14 cellular contexts compared by ENCODE assay signal in the genomic region with DNA sequence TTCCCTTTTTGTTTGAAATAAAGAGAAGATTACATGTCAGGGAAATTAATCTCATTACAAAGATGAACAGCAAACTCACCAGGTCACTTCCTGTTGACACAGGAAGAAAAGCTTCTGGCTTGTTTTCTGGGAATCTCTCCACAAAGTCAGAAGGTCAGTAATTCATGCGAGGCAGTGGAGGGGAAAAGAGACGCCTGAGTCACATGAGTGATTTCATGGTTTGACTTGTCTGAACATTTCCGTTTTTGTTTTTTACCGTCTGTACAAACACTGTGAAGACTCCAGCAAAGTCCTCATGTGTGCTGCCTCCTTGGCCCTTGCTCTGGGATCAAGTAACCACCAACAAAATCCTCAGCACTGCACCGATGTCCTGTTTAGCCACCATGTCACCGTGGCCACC. TPM values are rescaled to one million over a fixed set of nuclear protein-coding genes. Genes with fewer than 3 reads are reported as not detected.
A peak's percentile ranks its signal among the peaks of the same experiment; 100 is the strongest.
DNase-seq lines count a peak whose midpoint lies in the region; ATAC-seq and TF ChIP-seq lines count a peak whose summit lies in the region.
"Had no signal": no experiment of that assay in that cellular context is flagged by ENCODE, and none has a peak within 500 bp of the region (broad histone marks: within the 10 kb centered on the region; RNA-seq: fewer than 3 reads in every experiment).

No MANE protein-coding gene starts in this region.

- H3K9me3 Mint-ChIP-seq in MCF 10A (ENCODE audit: unreplicated experiment), result no peaks in the 10 kb centered on the region
- no peaks in the 10 kb centered on the region for H3K9me3 Mint-ChIP-seq in effector memory CD8-positive, alpha-beta T cell

- H3K27ac Mint-ChIP-seq in MCF 10A (ENCODE audit: low read depth, unreplicated experiment), result no peak overlapping the region
- H3K27ac Mint-ChIP-seq in effector memory CD8-positive, alpha-beta T cell, result no peak overlapping the region

- TF ChIP-seq POLR2A in breast epithelium (IDR thresholded peaks at IDR 0.05) (no peak), thyroid gland (IDR thresholded peaks at IDR 0.05) (no peak)

- WGBS in thyroid gland, 2 donors, result 11 to 12% methylated on average over 6 of the region's 6 CpGs

- H3K27ac ChIP-seq in breast epithelium (peak overlapping the region in 1 of 2 donors; percentile 5), thyroid gland (peak overlapping the region in 2 of 3 donors; percentile 19 to 58)
- H3K27ac ChIP-seq: gastrocnemius medialis, HL-60 had no signal

- DNase-seq in MCF 10A (ENCODE audit: unreplicated experiment) (peak; percentile 23), breast epithelium (ENCODE audit: low spot score in 2 of 2) (no peak), amniotic epithelial cell (ENCODE audit: low read depth) (peak; percentile 2), glomerular visceral epithelial cell (ENCODE audit: extremely low spot score) (peak; percentile 59), thyroid gland (peak; percentile 12 to 38), NCI-H128 (lab: John Stamatoyannopoulos, UW; ENCODE audit: unreplicated experiment) (no peak)
- DNase-seq in effector memory CD8-positive, alpha-beta T cell, result no peak
- DNase-seq: gastrocnemius medialis, mesendoderm, NCI-H1417 treated with DMSO at 0.1 percent for 48 hours had no signal

- H3K4me3 ChIP-seq in breast epithelium, result no peak overlapping the region
- H3K4me3 ChIP-seq in thyroid gland (replicated peaks in 1 of 3), result no peak overlapping the region
- H3K4me3 ChIP-seq: gastrocnemius medialis, skin epidermis had no signal

- no peak for ATAC-seq in HG02884 (IDR thresholded peaks at IDR 0.05; ENCODE audit: unreplicated experiment)
- no peak for ATAC-seq in effector memory CD8-positive, alpha-beta T cell (replicated peaks)

- H3K36me3 ChIP-seq in breast epithelium (no peaks in the 10 kb centered on the region), thyroid gland (no peaks in the 10 kb centered on the region)
- H3K36me3 ChIP-seq: gastrocnemius medialis had no signal

- H3K4me1 Mint-ChIP-seq in MCF 10A (ENCODE audit: insufficient read depth, unreplicated experiment), result no peaks in the 10 kb centered on the region
- no peaks in the 10 kb centered on the region for H3K4me1 Mint-ChIP-seq in effector memory CD8-positive, alpha-beta T cell (ENCODE audit: low read depth in 2 of 2)

- H3K9me3 ChIP-seq in breast epithelium (no peaks in the 10 kb centered on the region), thyroid gland (no peaks in the 10 kb centered on the region)
- H3K9me3 ChIP-seq: gastrocnemius medialis had no signal

- H3K27me3 ChIP-seq in breast epithelium (no peaks in the 10 kb centered on the region), thyroid gland (no peaks in the 10 kb centered on the region)

- TF ChIP-seq CTCF in MCF 10A (IDR thresholded peaks at IDR 0.05; ENCODE audit: unreplicated experiment) (no peak), breast epithelium (IDR thresholded peaks at IDR 0.05) (no peak), thyroid gland (IDR thresholded peaks at IDR 0.05) (no peak)

- H3K4me3 Mint-ChIP-seq in MCF 10A (ENCODE audit: unreplicated experiment), result no peak overlapping the region
- H3K4me3 Mint-ChIP-seq in effector memory CD8-positive, alpha-beta T cell, result no peak overlapping the region
- H3K4me3 Mint-ChIP-seq: brain had no signal

- H3K27me3 Mint-ChIP-seq in MCF 10A (ENCODE audit: insufficient read depth, unreplicated experiment), result peaks cover 30% of the 10 kb centered on the region
- peaks cover 48 to 57% of the 10 kb centered on the region in 2 donors for H3K27me3 Mint-ChIP-seq in effector memory CD8-positive, alpha-beta T cell

- no peaks in the 10 kb centered on the region for H3K36me3 Mint-ChIP-seq in MCF 10A (ENCODE audit: insufficient read depth, unreplicated experiment)
- no peaks in the 10 kb centered on the region for H3K36me3 Mint-ChIP-seq in effector memory CD8-positive, alpha-beta T cell (ENCODE audit: insufficient read depth)
- H3K36me3 Mint-ChIP-seq: brain had no signal

- no TSS peak for BruUV-seq in MCF 10A (replicated peaks; lab: Mats Ljungman, UMichigan)

- intact Hi-C loops in MCF 10A (cut with micrococcal nuclease) (no loop called here), breast epithelium (cut with DNase I; ENCODE audit: low total_unique reads) (no loop called here), thyroid gland (cut with DNase I) (no loop called here)

- H3K4me1 ChIP-seq in breast epithelium, result peaks cover 0 to 6% of the 10 kb centered on the region in 2 donors
- H3K4me1 ChIP-seq in thyroid gland, result peaks cover 8% of the 10 kb centered on the region in 2 donors
- H3K4me1 ChIP-seq: gastrocnemius medialis had no signal

- POLR2A ChIA-PET in MCF 10A (lab: Yijun Ruan, JAX), result no interaction called here

- CTCF ChIA-PET in MCF 10A (lab: Yijun Ruan, JAX), result interaction anchor here (0.7 kb wide), 1 partner anchor 168 kb away, joined by 4 read pairs; no protein-coding TSS in a partner anchor

RNA-seq across cellular contexts. Expression of a gene that starts 2.5 kb away (rescaled TPM):
- not detected in 2 replicates for total RNA-seq in MCF 10A (2022)
- total RNA-seq in breast epithelium, result under 1 TPM in 2 of 3 donors, not detected in 1; 0.29 to 0.66 TPM
- total RNA-seq in thyroid gland, result not detected

Comparison
In these comparisons a context has a peak if more than half of its experiments do, and no peak if none do; other contexts are left out.
1. DNase-seq: peak in MCF 10A (single experiment), amniotic epithelial cell (single experiment), glomerular visceral epithelial cell (single experiment) and thyroid gland (2 of 2); none in breast epithelium (0 of 2), NCI-H128 (single experiment) and effector memory CD8-positive, alpha-beta T cell (0 of 3).